Comparison of ENCODE assay signal across 1 cellular context in the genomic region with DNA sequence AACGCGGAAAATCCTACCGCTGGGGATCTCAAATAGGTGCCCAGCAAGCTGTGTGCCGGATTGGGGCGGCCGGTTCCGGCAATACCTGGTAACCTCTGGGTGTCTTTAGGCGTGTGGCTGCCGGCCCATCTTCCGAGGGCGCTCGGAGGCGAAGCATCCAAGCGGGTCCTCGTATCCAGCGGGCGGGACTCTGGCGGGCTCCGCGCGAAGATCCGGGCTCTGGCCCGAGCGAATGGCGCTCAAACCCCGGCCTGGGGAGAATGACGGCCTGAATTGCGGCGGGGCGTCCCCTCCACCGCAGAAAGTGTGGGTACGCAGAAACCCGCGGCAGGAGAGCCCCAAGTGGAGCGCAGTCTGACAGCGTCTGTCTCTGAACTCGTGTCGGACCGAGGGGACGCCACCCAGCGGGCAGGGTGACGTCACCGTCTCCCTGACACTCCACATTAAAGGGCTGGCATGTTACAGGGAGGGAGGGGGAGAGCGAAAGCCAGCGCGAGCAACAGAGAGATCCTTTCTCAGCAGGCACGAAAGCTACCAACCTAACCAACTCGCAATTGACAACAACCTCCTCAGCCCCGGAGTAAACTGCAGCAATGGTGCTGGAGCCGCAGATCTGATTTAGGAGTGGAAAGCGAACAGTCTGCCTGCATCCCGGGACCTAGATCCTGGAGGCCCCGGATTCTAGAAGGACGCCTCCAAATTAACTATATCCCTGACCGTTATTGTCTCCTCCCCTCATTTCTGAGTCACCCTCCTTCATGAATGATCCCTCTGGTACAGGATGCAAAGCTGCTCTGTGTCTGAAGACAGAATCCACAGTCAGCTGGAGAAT.
TF ChIP-seq lines count a peak whose summit lies in the region.

A gene with protein sequence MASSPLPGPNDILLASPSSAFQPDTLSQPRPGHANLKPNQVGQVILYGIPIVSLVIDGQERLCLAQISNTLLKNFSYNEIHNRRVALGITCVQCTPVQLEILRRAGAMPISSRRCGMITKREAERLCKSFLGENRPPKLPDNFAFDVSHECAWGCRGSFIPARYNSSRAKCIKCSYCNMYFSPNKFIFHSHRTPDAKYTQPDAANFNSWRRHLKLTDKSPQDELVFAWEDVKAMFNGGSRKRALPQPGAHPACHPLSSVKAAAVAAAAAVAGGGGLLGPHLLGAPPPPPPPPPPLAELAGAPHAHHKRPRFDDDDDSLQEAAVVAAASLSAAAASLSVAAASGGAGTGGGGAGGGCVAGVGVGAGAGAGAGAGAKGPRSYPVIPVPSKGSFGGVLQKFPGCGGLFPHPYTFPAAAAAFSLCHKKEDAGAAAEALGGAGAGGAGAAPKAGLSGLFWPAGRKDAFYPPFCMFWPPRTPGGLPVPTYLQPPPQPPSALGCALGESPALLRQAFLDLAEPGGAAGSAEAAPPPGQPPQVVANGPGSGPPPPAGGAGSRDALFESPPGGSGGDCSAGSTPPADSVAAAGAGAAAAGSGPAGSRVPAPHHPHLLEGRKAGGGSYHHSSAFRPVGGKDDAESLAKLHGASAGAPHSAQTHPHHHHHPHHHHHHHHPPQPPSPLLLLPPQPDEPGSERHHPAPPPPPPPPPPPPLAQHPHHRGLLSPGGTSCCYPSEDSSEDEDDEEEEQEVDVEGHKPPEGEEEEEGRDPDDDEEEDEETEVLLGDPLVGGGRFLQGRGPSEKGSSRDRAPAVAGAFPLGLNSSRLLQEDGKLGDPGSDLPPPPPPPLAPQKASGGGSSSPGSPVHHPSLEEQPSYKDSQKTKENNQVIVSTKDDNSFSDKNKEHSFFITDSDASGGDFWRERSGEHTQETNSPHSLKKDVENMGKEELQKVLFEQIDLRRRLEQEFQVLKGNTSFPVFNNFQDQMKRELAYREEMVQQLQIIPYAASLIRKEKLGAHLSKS (minus strand): TSS at position 372 of the 832 bp plus-strand sequence. CDS start 2,477 bp downstream, outside the sequence.

TF ChIP-seq in endothelial cell of umbilical vein, 7 proteins besides CTCF, POLR2A, EP300 and RAD21:
- TF ChIP-seq, protein P1, sequence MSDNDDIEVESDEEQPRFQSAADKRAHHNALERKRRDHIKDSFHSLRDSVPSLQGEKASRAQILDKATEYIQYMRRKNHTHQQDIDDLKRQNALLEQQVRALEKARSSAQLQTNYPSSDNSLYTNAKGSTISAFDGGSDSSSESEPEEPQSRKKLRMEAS (IDR thresholded peaks at IDR 0.05; ENCODE audit: insufficient read depth, insufficient read length) = no peak
- no peak for TF ChIP-seq MYC (IDR thresholded peaks at IDR 0.05; ENCODE audit: low read depth, low read length)
- no peak for TF ChIP-seq POLR2AphosphoS5 (IDR thresholded peaks at IDR 0.05; ENCODE audit: insufficient read depth, low read depth, low read length)
- TF ChIP-seq EZH2 (IDR thresholded peaks at IDR 0.05; ENCODE audit: borderline replicate concordance, low read depth, low read length, severe bottlenecking) = peak; percentile 41
